In genomic region chrX:11665144-11666040, GRCh38 we compare ENCODE assay signal across 8 cellular contexts. TPM values are rescaled to one million over a fixed set of nuclear protein-coding genes. Genes with fewer than 3 reads are reported as not detected.
DNase-seq lines count a peak whose midpoint lies in the region; ATAC-seq and TF ChIP-seq lines count a peak whose summit lies in the region.

ARHGAP6 (minus strand) TSS chrX:11665920; CDS start chrX:11664828, 1,092 bp downstream.

- peak within 1 kb of the TSS in 1 of 3 experiments; percentile 30 for H3K4me3 ChIP-seq in mammary epithelial cell (replicated peaks in 1 of 3; ENCODE audit: insufficient read depth in 1 of 3, low read depth in 2 of 3, low read length in 3 of 3)
- H3K4me3 ChIP-seq in left lung = peak within 1 kb of the TSS; percentile 25 to 34
- peak within 1 kb of the TSS; percentile 24 to 54 (median 33) for H3K4me3 ChIP-seq in tibial nerve

- H4K20me1 ChIP-seq in mammary epithelial cell (ENCODE audit: insufficient read depth, low read length) = no peaks in the 10 kb centered on the region

- CTCF ChIA-PET in HEK293T (lab: Yijun Ruan, JAX) (interaction anchor here (1.0 to 3.0 kb wide), 2 partner anchors 13 to 128 kb away, joined by 3 to 7 read pairs; no protein-coding TSS in a partner anchor), mammary epithelial cell (lab: Charles Lee; ENCODE audit: low non-redundant PET) (interaction anchor here (0.5 kb wide), 1 partner anchor 12 kb away, joined by 4 read pairs; no protein-coding TSS in a partner anchor)

- TF ChIP-seq CTCF in mammary epithelial cell (conservative IDR thresholded peaks at IDR 0.05 in 1 of 2, IDR thresholded peaks at IDR 0.05 in 1 of 2; ENCODE audit: extremely low read depth in 1 of 2, insufficient read depth in 1 of 2, low read depth in 1 of 2, low read length in 2 of 2) (no peak), left lung (IDR thresholded peaks at IDR 0.05) (no peak), tibial nerve (IDR thresholded peaks at IDR 0.05) (no peak)

- in situ Hi-C loops in mammary epithelial cell (cut with MboI; ENCODE audit: low sequenced_read_pairs in 2 of 2) = no loop called here

- dilution Hi-C loops in mammary epithelial cell (cut with HindIII; ENCODE audit: low sequenced_read_pairs) = no loop called here

- H3K27me3 ChIP-seq in mammary epithelial cell (ENCODE audit: insufficient read depth, low read length) (peaks cover 11% of the 10 kb centered on the region), left lung (peaks cover 6 to 40% of the 10 kb centered on the region in 2 donors), tibial nerve (peaks cover 0 to 36% of the 10 kb centered on the region in 2 donors)

- TF ChIP-seq POLR2A in tibial nerve (IDR thresholded peaks at IDR 0.05) = no peak

- peak within 1 kb of the TSS; percentile 73 for H3K4me2 ChIP-seq in mammary epithelial cell (ENCODE audit: insufficient read depth, low read depth, low read length)

- ATAC-seq in left lung (peak; percentile 76), GM21576 (IDR thresholded peaks at IDR 0.05; ENCODE audit: unreplicated experiment) (no peak)

- H3K9ac ChIP-seq in mammary epithelial cell (ENCODE audit: insufficient read depth, low read length) = no peak within 1 kb of the TSS

- BruUV-seq in mammary epithelial cell (replicated peaks; lab: Mats Ljungman, UMichigan) = no TSS peak

- no peaks in the 10 kb centered on the region for H3K4me1 ChIP-seq in mammary epithelial cell (ENCODE audit: insufficient read depth, low read length)
- H3K4me1 ChIP-seq in left lung = no peaks in the 10 kb centered on the region
- peaks cover 0 to 24% (median 0%) of the 10 kb centered on the region in 4 donors for H3K4me1 ChIP-seq in tibial nerve

- intact Hi-C loops in mammary epithelial cell (cut with micrococcal nuclease) (no loop called here), left lung (cut with DNase I) (no loop called here)

- H3K27ac ChIP-seq in mammary epithelial cell (ENCODE audit: insufficient read depth, low read depth, low read length) (no peak within 1 kb of the TSS), left lung (peak within 1 kb of the TSS; percentile 28 to 53), tibial nerve (peak within 1 kb of the TSS in 2 of 4 donors; percentile 6 to 52)

- peak within 1 kb of the TSS; percentile 13 for H2AFZ ChIP-seq in mammary epithelial cell (ENCODE audit: low read depth, low read length)

- DNase-seq in AG08395 (ENCODE audit: low spot score) (peak; percentile 47), HEK293T (ENCODE audit: extremely low spot score) (peak; percentile 24), mammary epithelial cell (peak; percentile 39), left lung (peak; percentile 34 to 49), tibial nerve (ENCODE audit: low spot score in 2 of 2) (peak in 1 of 2 donors; percentile 13), AML-193 (lab: John Stamatoyannopoulos, UW) (no peak), OCI-M1 (lab: John Stamatoyannopoulos, UW) (no peak)

- POLR2A ChIA-PET in HEK293T (lab: Yijun Ruan, JAX) = no interaction called here

- no peaks in the 10 kb centered on the region for H3K36me3 ChIP-seq in mammary epithelial cell (ENCODE audit: insufficient read depth, low read length)
- no peaks in the 10 kb centered on the region for H3K36me3 ChIP-seq in left lung
- H3K36me3 ChIP-seq in tibial nerve = no peaks in the 10 kb centered on the region

- H3K9me3 ChIP-seq in mammary epithelial cell (replicated peaks; ENCODE audit: insufficient read depth, low read length) (peaks cover 7% of the 10 kb centered on the region), left lung (no peaks in the 10 kb centered on the region), tibial nerve (no peaks in the 10 kb centered on the region)

- WGBS in mammary epithelial cell (ENCODE audit: low coverage, missing lambda C conversion rate) = 39% methylated on average over 37 of the region's 71 CpGs
- 0 to 37% methylated on average over 3 to 48 of the region's 71 CpGs for WGBS in tibial nerve, 2 donors

- TF ChIP-seq EP300 in tibial nerve (IDR thresholded peaks at IDR 0.05) = no peak

- no peaks in the 10 kb centered on the region for H3K79me2 ChIP-seq in mammary epithelial cell (ENCODE audit: insufficient read depth, low read length)

TF ChIP-seq in HEK293T, 16 proteins besides CTCF, POLR2A, EP300 and RAD21:
- TF ChIP-seq ELF4 (IDR thresholded peaks at IDR 0.05) = no peak
- no peak for TF ChIP-seq TARDBP (IDR thresholded peaks at IDR 0.05)
- TF ChIP-seq FOXA1 (IDR thresholded peaks at IDR 0.05) = no peak
- no peak for TF ChIP-seq FOXM1 (IDR thresholded peaks at IDR 0.05; ENCODE audit: borderline replicate concordance)
- TF ChIP-seq HDGF (IDR thresholded peaks at IDR 0.05; ENCODE audit: borderline replicate concordance) = no peak
- no peak for TF ChIP-seq LEF1 (IDR thresholded peaks at IDR 0.05; ENCODE audit: borderline replicate concordance)

RNA-seq across cellular contexts. Expression of gene ARHGAP6, which starts in this region (rescaled TPM):
- total RNA-seq in mammary epithelial cell (not detected), left lung (10 to 100 TPM in 1 of 2 donors, 1 to 10 TPM in 1; 7.0 to 12.9 TPM), tibial nerve (10 to 100 TPM; 16.0 to 51.9 (median 39.3) TPM)
- not detected for polyA plus RNA-seq in mammary epithelial cell
- polyA minus RNA-seq in mammary epithelial cell = not detected

Comparison
In these comparisons a context has a peak if more than half of its experiments do, and no peak if none do; other contexts are left out.
1. RNA of gene ARHGAP6 (total RNA-seq): 16.0 to 51.9 TPM in tibial nerve and 7.0 to 12.9 TPM in left lung; not detected in mammary epithelial cell; every median in the first group is over 4 times any median in the second.
2. Peak in DNase-seq and H3K4me2 ChIP-seq in mammary epithelial cell; RNA of the gene not detected or under 1 TPM.
3. DNase-seq: peak in AG08395 (single experiment), HEK293T (single experiment) and left lung (2 of 2); none in AML-193 (0 of 2) and OCI-M1 (single experiment).